In the genomic region with DNA sequence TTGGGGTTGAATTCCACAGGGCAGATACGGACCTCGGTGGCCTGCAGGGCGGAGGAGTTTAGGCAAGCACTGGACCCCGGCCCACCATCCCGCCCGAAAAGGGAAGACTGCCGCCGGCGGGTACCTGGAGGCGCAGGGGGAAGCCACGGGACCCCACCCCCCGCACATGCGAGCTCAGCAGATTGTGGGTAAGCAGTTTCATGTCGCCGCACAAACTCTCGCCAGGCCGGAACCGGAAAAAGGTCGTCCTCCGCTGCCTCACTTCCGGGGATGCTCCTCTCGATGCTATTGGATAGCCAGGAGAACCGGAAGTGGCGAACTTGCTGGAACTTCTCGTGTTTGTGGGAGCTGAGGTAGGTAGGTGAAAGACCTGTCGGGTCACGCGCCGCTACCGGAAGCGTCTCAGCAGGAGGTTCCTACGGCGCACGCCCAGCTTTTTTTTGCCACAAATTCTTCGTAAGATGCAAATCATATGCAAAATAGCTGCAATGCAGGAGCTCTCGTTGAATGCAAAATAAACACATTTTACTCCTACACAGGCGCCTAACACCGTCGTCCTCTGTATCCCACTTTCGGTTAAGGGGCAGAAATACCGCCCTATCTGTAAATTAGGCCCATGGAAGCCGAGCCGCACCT, we compare ENCODE assay signal across 8 cellular contexts.
DNase-seq lines count a peak whose midpoint lies in the region; ATAC-seq and FAIRE-seq lines count a peak whose summit lies in the region.

A gene (minus strand): TSS at position 235 of the 636 bp plus-strand sequence. CDS start 33 bp downstream, at position 202.

- ATAC-seq in HG03457 (IDR thresholded peaks at IDR 0.05; ENCODE audit: unreplicated experiment) = peak; percentile 34

- DNase-seq in Ammon's horn (ENCODE audit: low spot score) (peak; percentile 98), GM19238 (ENCODE audit: insufficient read length, low spot score) (peak; percentile 94), NCI-H526 (lab: John Stamatoyannopoulos, UW) (peak; percentile 100)
- DNase-seq in activated CD4-positive, alpha-beta T cell treated with anti-CD3 and anti-CD28 coated beads for 48 hours = peak; percentile 98
- DNase-seq in stimulated activated CD4-positive, alpha-beta T cell treated with anti-CD3 and anti-CD28 coated beads, Interleukin-1b, Interleukin-23, amount 100 ng/mL, for 48 hours = peak; percentile 98

- no peaks in the 10 kb centered on the region for H3K27me3 ChIP-seq in layer of hippocampus (ENCODE audit: control insufficient read depth, insufficient read depth, low read length)

- H3K27ac ChIP-seq in layer of hippocampus (ENCODE audit: low read depth, low read length) = peak within 1 kb of the TSS; percentile 100

- peak; percentile 5 for FAIRE-seq in colon (lab: Jason Lieb, UNC)

Comparison
In these comparisons a context has a peak if more than half of its experiments do, and no peak if none do; other contexts are left out.
1. Peak in every context shown above with its lines: DNase-seq, ATAC-seq and H3K27ac ChIP-seq.